ENCODE assay signal across 8 cellular contexts in genomic region chr12:27523642-27524488, GRCh38. TPM values are rescaled to one million over a fixed set of nuclear protein-coding genes. Genes with fewer than 3 reads are reported as not detected.
DNase-seq lines count a peak whose midpoint lies in the region; ATAC-seq, FAIRE-seq and TF ChIP-seq lines count a peak whose summit lies in the region.

Gene PPFIBP1, plus strand, starts transcription at chr12:27524206. Its CDS starts 109,191 bp downstream, at chr12:27633397.

- no peaks in the 10 kb centered on the region for H3K9me3 Mint-ChIP-seq in chondrocyte (ENCODE audit: low read depth)

- peak; percentile 60 for TF ChIP-seq POLR2A in GM19099 (IDR thresholded peaks at IDR 0.05; ENCODE audit: extremely low read depth, insufficient read length, low read depth)

- FAIRE-seq in kidney (lab: Jason Lieb, UNC): peak; percentile 87

- peak within 1 kb of the TSS; percentile 83 to 98 for H3K9ac ChIP-seq in kidney (ENCODE audit: low read length in 2 of 2)

- H3K9me3 ChIP-seq in kidney (ENCODE audit: control insufficient read depth in 1 of 2, low read length in 2 of 2): no peaks in the 10 kb centered on the region

- no peaks in the 10 kb centered on the region for H3K36me3 ChIP-seq in kidney (ENCODE audit: control insufficient read depth in 1 of 2, insufficient read depth in 2 of 2, low read length in 2 of 2)

- peak within 1 kb of the TSS; percentile 88 for H3K4me3 Mint-ChIP-seq in chondrocyte (ENCODE audit: unreplicated experiment)

- no peaks in the 10 kb centered on the region for H3K36me3 Mint-ChIP-seq in chondrocyte (ENCODE audit: low read depth)

- DNase-seq in Ammon's horn (ENCODE audit: low spot score): peak; percentile 97
- peak; percentile 87 for DNase-seq in NCI-H510A treated with DMSO at 0.1 percent for 48 hours (lab: John Stamatoyannopoulos, UW)
- DNase-seq in activated CD4-positive, alpha-beta T cell treated with anti-CD3 and anti-CD28 coated beads for 24 hours (ENCODE audit: low read depth in 2 of 2): peak; percentile 99
- peak; percentile 97 for DNase-seq in chondrocyte (ENCODE audit: low spot score)
- peak; percentile 99 for DNase-seq in kidney
- DNase-seq in stimulated activated CD4-positive, alpha-beta T cell treated with anti-CD3 and anti-CD28 coated beads, Interleukin-15, amount 100 ng/mL, for 24 hours: peak; percentile 99

- peaks cover 54% of the 10 kb centered on the region for H3K4me1 Mint-ChIP-seq in chondrocyte (ENCODE audit: low read depth)

- H3K27ac Mint-ChIP-seq in chondrocyte (ENCODE audit: unreplicated experiment): peak within 1 kb of the TSS; percentile 92

- intact Hi-C loops in kidney (cut with DNase I): no loop called here

- peak within 1 kb of the TSS; percentile 84 to 96 for H3K4me3 ChIP-seq in kidney (ENCODE audit: low read length in 2 of 2)

- H3K4me1 ChIP-seq in kidney (ENCODE audit: control insufficient read depth in 1 of 2, insufficient read depth in 1 of 2, low read depth in 1 of 2, low read length in 2 of 2): peaks cover 8 to 13% of the 10 kb centered on the region in 2 donors

- TF ChIP-seq CTCF in chondrocyte (IDR thresholded peaks at IDR 0.05): peak; percentile 65
- TF ChIP-seq CTCF in kidney (IDR thresholded peaks at IDR 0.05; ENCODE audit: borderline replicate concordance, extremely low read depth, insufficient read depth): peak; percentile 4

- ATAC-seq in HG03432 (IDR thresholded peaks at IDR 0.05; ENCODE audit: unreplicated experiment): peak; percentile 97

- no peaks in the 10 kb centered on the region for H3K27me3 Mint-ChIP-seq in chondrocyte (ENCODE audit: low read depth)

- peak within 1 kb of the TSS; percentile 96 to 98 for H3K27ac ChIP-seq in kidney (ENCODE audit: low read depth in 2 of 2, low read length in 2 of 2)

RNA-seq across cellular contexts. Expression of gene PPFIBP1, which starts in this region (rescaled TPM):
- total RNA-seq in chondrocyte: 83.6 to 87.6 TPM (median 85.0 TPM) in 3 replicates
- total RNA-seq in kidney: 175 TPM
- polyA plus RNA-seq in kidney (ENCODE audit: insufficient read depth, low read depth, low replicate concordance): 12.7 TPM

Comparison
In these comparisons a context has a peak if more than half of its experiments do, and no peak if none do; other contexts are left out.
1. Peak in every context shown above with its lines: DNase-seq, ATAC-seq, H3K4me3 ChIP-seq and H3K27ac ChIP-seq.